28 cellular contexts compared by ENCODE assay signal in genomic region chr7:4338556-4338955, GRCh38.
"Had no signal": no experiment of that assay in that cellular context is flagged by ENCODE, and none has a peak within 500 bp of the region (broad histone marks: within the 10 kb centered on the region; RNA-seq: fewer than 3 reads in every experiment).

No MANE protein-coding gene starts in this region.

- H3K27me3 ChIP-seq: colonic mucosa, esophagus squamous epithelium, foreskin keratinocyte, gastrocnemius medialis, gastroesophageal sphincter, heart right ventricle had no signal

- DNase-seq: colonic mucosa; cortex of kidney; dermis blood vessel endothelial cell; dorsolateral prefrontal cortex; effector CD4-positive, alpha-beta T cell; effector CD8-positive, alpha-beta T cell; effector memory CD4-positive, alpha-beta T cell; effector memory CD8-positive, alpha-beta T cell; endodermal cell; erythroblast; esophagus squamous epithelium; foreskin fibroblast; foreskin keratinocyte; foreskin melanocyte; gastrocnemius medialis; glutamatergic neuron; head of caudate nucleus; heart left ventricle; heart right ventricle had no signal

- H3K9me3 ChIP-seq: colonic mucosa, esophagus squamous epithelium, gastrocnemius medialis had no signal

- H3K27ac ChIP-seq: colonic mucosa, coronary artery, dorsolateral prefrontal cortex, epithelial cell of prostate, esophagus muscularis mucosa, esophagus squamous epithelium, foreskin keratinocyte, gastrocnemius medialis, gastroesophageal sphincter, heart left ventricle, heart right ventricle had no signal

- ATAC-seq: effector memory CD8-positive, alpha-beta T cell; esophagus mucosa; foreskin keratinocyte; gastrocnemius medialis; gastroesophageal sphincter; heart left ventricle; heart right ventricle had no signal

- H3K4me3 ChIP-seq: colonic mucosa, coronary artery, dorsolateral prefrontal cortex, esophagus muscularis mucosa, esophagus squamous epithelium, gastrocnemius medialis, gastroesophageal sphincter, heart left ventricle, heart right ventricle had no signal

- FAIRE-seq: colon, endometrium, endothelial cell of umbilical vein, frontal cortex had no signal

- H3K4me1 ChIP-seq: colonic mucosa, esophagus muscularis mucosa, esophagus squamous epithelium, foreskin keratinocyte, gastrocnemius medialis, gastroesophageal sphincter, heart left ventricle, heart right ventricle had no signal

- H3K36me3 ChIP-seq: colonic mucosa, esophagus muscularis mucosa, esophagus squamous epithelium, gastrocnemius medialis, gastroesophageal sphincter, heart left ventricle, heart right ventricle had no signal
